11 cellular contexts compared by ENCODE assay signal in genomic region chr17:57442401-57442823, GRCh38.
A peak's percentile ranks its signal among the peaks of the same experiment; 100 is the strongest.
DNase-seq lines count a peak whose midpoint lies in the region; ATAC-seq and TF ChIP-seq lines count a peak whose summit lies in the region.
"Had no signal": no experiment of that assay in that cellular context is flagged by ENCODE, and none has a peak within 500 bp of the region (broad histone marks: within the 10 kb centered on the region; RNA-seq: fewer than 3 reads in every experiment).

No MANE protein-coding gene starts in this region.

- H3K79me2 ChIP-seq in fibroblast of lung (ENCODE audit: control insufficient read depth, insufficient read depth, low read length) (no peaks in the 10 kb centered on the region), smooth muscle cell (ENCODE audit: low read depth) (peaks cover 11% of the 10 kb centered on the region)

- no peak for DNase-seq in T-helper 1 cell
- peak in 1 of 2 experiments; percentile 67 for DNase-seq in SJSA1 (ENCODE audit: low read depth in 1 of 2, low spot score in 2 of 2)
- peak; percentile 78 for DNase-seq in fibroblast of lung (ENCODE audit: low read depth in 2 of 2)
- no peak for DNase-seq in smooth muscle cell (lab: John Stamatoyannopoulos, UW; ENCODE audit: unreplicated experiment)
- no peak for DNase-seq in activated CD4-positive, CD25-positive, alpha-beta regulatory T cell treated with anti-CD3 and anti-CD28 coated beads, Interleukin-2, amount 50 U/mL, for 72 hours
- DNase-seq: foreskin fibroblast, thyroid gland had no signal

- H4K20me1 ChIP-seq in fibroblast of lung (ENCODE audit: control insufficient read depth, extremely low read depth, insufficient read depth, low read length) (no peaks in the 10 kb centered on the region), smooth muscle cell (ENCODE audit: low read depth) (no peaks in the 10 kb centered on the region)

- H3K27ac ChIP-seq in SJSA1 (peak overlapping the region; percentile 76), fibroblast of lung (ENCODE audit: insufficient read depth, low read length) (no peak overlapping the region), smooth muscle cell (ENCODE audit: low read depth) (peak overlapping the region; percentile 90)

- TF ChIP-seq CTCF in fibroblast of lung (conservative IDR thresholded peaks at IDR 0.05 in 1 of 2, IDR thresholded peaks at IDR 0.05 in 1 of 2; ENCODE audit: low read depth in 1 of 2, low read length in 2 of 2), result no peak
- no peak for TF ChIP-seq CTCF in smooth muscle cell (IDR thresholded peaks at IDR 0.05; ENCODE audit: borderline replicate concordance, insufficient read depth, poor library complexity, severe bottlenecking)

- WGBS in smooth muscle cell (ENCODE audit: low lambda C conversion rate), result 54% methylated on average over 9 of the region's 9 CpGs

- peaks cover 62% of the 10 kb centered on the region for H3K4me1 Mint-ChIP-seq in T-helper 1 cell treated with Interleukin-12 subunit alpha and Interleukin-12 subunit beta and Interleukin-4 antibody, amounts not matched to agents 30 μg/mL and 1 μg/mL, for 36 hours (ENCODE audit: low read depth)

- H3K27me3 Mint-ChIP-seq in T-helper 1 cell treated with Interleukin-12 subunit alpha and Interleukin-12 subunit beta and Interleukin-4 antibody, amounts not matched to agents 30 μg/mL and 1 μg/mL, for 36 hours (ENCODE audit: low read depth), result no peaks in the 10 kb centered on the region

- no peak for ATAC-seq in HG02623 (IDR thresholded peaks at IDR 0.05; ENCODE audit: unreplicated experiment)
- ATAC-seq in GM18502 (IDR thresholded peaks at IDR 0.05; ENCODE audit: poor library complexity, unreplicated experiment), result no peak
- ATAC-seq: body of pancreas had no signal

- H3K27ac Mint-ChIP-seq in T-helper 1 cell treated with Interleukin-12 subunit alpha and Interleukin-12 subunit beta and Interleukin-4 antibody, amounts not matched to agents 30 μg/mL and 1 μg/mL, for 36 hours, result peak overlapping the region; percentile 93

- H3K36me3 Mint-ChIP-seq in T-helper 1 cell treated with Interleukin-12 subunit alpha and Interleukin-12 subunit beta and Interleukin-4 antibody, amounts not matched to agents 30 μg/mL and 1 μg/mL, for 36 hours (ENCODE audit: low read depth), result peaks cover 3% of the 10 kb centered on the region

- H3K4me3 ChIP-seq in SJSA1, result no peak overlapping the region
- H3K4me3 ChIP-seq in fibroblast of lung (replicated peaks in 1 of 4; ENCODE audit: control extremely low read depth in 1 of 4, insufficient read depth in 1 of 4, low read depth in 3 of 4, low read length in 4 of 4), result no peak overlapping the region
- H3K4me3 ChIP-seq in smooth muscle cell, result no peak overlapping the region
- H3K4me3 ChIP-seq: body of pancreas, thyroid gland had no signal

- no peaks in the 10 kb centered on the region for H3K27me3 ChIP-seq in SJSA1 (replicated peaks)
- no peaks in the 10 kb centered on the region for H3K27me3 ChIP-seq in fibroblast of lung (ENCODE audit: control insufficient read depth, insufficient read depth, low read length)
- H3K27me3 ChIP-seq in smooth muscle cell (ENCODE audit: low read depth), result no peaks in the 10 kb centered on the region
- H3K27me3 ChIP-seq: body of pancreas, thyroid gland had no signal

- H3K36me3 ChIP-seq in SJSA1, result peaks cover 9% of the 10 kb centered on the region; the same call in 1 of the 2 replicates
- no peaks in the 10 kb centered on the region for H3K36me3 ChIP-seq in fibroblast of lung (ENCODE audit: control insufficient read depth, insufficient read depth, low read length)
- no peaks in the 10 kb centered on the region for H3K36me3 ChIP-seq in smooth muscle cell (ENCODE audit: low read depth)
- H3K36me3 ChIP-seq: thyroid gland had no signal

- peak overlapping the region; percentile 42 for H3K4me3 Mint-ChIP-seq in T-helper 1 cell treated with Interleukin-12 subunit alpha and Interleukin-12 subunit beta and Interleukin-4 antibody, amounts not matched to agents 30 μg/mL and 1 μg/mL, for 36 hours

- H3K9me3 ChIP-seq in SJSA1 (replicated peaks) (no peaks in the 10 kb centered on the region), fibroblast of lung (ENCODE audit: control insufficient read depth, insufficient read depth, low read depth, low read length) (no peaks in the 10 kb centered on the region), smooth muscle cell (replicated peaks; ENCODE audit: low read depth) (no peaks in the 10 kb centered on the region)
- H3K9me3 ChIP-seq: body of pancreas, thyroid gland had no signal

- H3F3A ChIP-seq in smooth muscle cell (ENCODE audit: low read depth), result peaks cover 37% of the 10 kb centered on the region

- H3K4me2 ChIP-seq in fibroblast of lung (ENCODE audit: extremely low read depth, insufficient read depth, low read length), result no peak overlapping the region
- H3K4me2 ChIP-seq in smooth muscle cell, result peak overlapping the region; percentile 60

- H3K9me3 Mint-ChIP-seq in T-helper 1 cell treated with Interleukin-12 subunit alpha and Interleukin-12 subunit beta and Interleukin-4 antibody, amounts not matched to agents 30 μg/mL and 1 μg/mL, for 36 hours, result no peaks in the 10 kb centered on the region

- H3K4me1 ChIP-seq in SJSA1 (replicated peaks), result peaks cover 56% of the 10 kb centered on the region
- no peaks in the 10 kb centered on the region for H3K4me1 ChIP-seq in fibroblast of lung (ENCODE audit: control insufficient read depth, extremely low read depth, insufficient read depth, low read length)
- peaks cover 57% of the 10 kb centered on the region for H3K4me1 ChIP-seq in smooth muscle cell (ENCODE audit: low read depth)

- H3K9ac ChIP-seq in fibroblast of lung (ENCODE audit: insufficient read depth, low read length) (no peak overlapping the region), smooth muscle cell (ENCODE audit: low read depth) (peak overlapping the region; percentile 55)

- H2AFZ ChIP-seq in fibroblast of lung (ENCODE audit: low read length), result no peak overlapping the region
- no peak overlapping the region for H2AFZ ChIP-seq in smooth muscle cell (ENCODE audit: low read depth)

Comparison
In these comparisons a context has a peak if more than half of its experiments do, and no peak if none do; other contexts are left out.
1. DNase-seq: peak in fibroblast of lung (2 of 2); none in T-helper 1 cell (0 of 5), smooth muscle cell (single experiment) and activated CD4-positive, CD25-positive, alpha-beta regulatory T cell treated with anti-CD3 and anti-CD28 coated beads, Interleukin-2, amount 50 U/mL, for 72 hours (single experiment).